8 cellular contexts compared by ENCODE assay signal in the genomic region with DNA sequence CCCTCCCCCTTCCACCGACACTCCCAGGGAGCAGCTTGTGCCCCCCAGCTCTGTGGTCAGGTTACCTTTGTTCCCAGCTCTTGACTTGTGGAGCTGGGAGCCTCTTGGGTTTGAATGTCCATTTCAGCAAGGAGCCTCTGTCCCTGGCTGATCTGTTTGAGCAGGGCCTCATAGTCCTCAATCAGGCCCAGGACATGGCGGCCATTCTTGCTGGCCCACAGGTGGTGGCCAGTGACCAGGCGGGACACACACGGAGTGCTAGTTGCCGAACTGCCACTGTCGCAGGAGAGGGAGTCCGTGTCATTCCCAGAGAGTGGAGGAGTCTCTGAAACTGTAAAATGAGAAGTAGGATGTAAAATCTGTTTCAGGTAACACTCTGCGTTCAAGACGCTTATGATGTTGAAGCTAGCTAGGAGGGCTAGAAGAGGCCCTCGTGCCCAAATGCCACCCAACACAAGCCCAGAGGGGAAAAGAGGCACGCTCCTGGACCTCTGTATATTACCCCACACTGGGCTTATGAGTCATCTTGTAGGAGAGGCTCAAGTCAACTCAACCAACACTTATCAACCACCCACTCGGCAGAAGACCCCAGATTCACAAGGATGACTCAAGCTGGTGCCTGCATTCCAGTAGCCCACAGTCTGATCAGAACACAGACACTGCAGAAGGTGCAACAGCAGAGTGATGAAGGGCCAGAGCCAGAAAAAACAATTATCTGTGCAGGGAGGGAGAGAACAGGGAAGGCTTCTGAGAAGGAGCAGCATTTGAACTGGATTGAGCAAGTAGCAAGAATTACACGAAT.
DNase-seq lines count a peak whose midpoint lies in the region; ATAC-seq and TF ChIP-seq lines count a peak whose summit lies in the region.

No MANE protein-coding gene starts in this region.

- no peaks in the 10 kb centered on the region for H3K27me3 Mint-ChIP-seq in Calu3 (ENCODE audit: unreplicated experiment)

- H3K36me3 ChIP-seq in osteoblast (ENCODE audit: insufficient read depth, low read length), result peaks cover 74% of the 10 kb centered on the region
- H3K36me3 ChIP-seq in prostate gland, result peaks cover 4 to 5% of the 10 kb centered on the region in 2 donors

- H3K4me3 ChIP-seq in cardiac fibroblast (replicated peaks in 1 of 2; ENCODE audit: low read depth in 2 of 2, low read length in 2 of 2), result no peak overlapping the region
- no peak overlapping the region for H3K4me3 ChIP-seq in osteoblast (ENCODE audit: insufficient read depth, low read length)
- no peak overlapping the region for H3K4me3 ChIP-seq in prostate gland

- H2AFZ ChIP-seq in osteoblast (ENCODE audit: low read length), result no peak overlapping the region

- H3K4me1 ChIP-seq in osteoblast (ENCODE audit: insufficient read depth, low read length) (peaks cover 56% of the 10 kb centered on the region), prostate gland (replicated peaks) (no peaks in the 10 kb centered on the region)

- 89% methylated on average over 13 of the region's 13 CpGs for WGBS in prostate gland

- peaks cover 11% of the 10 kb centered on the region for H3K36me3 Mint-ChIP-seq in Calu3 (ENCODE audit: insufficient read depth, unreplicated experiment)

- peak overlapping the region; percentile 75 for H3K27ac ChIP-seq in osteoblast (ENCODE audit: low read depth, low read length)
- no peak overlapping the region for H3K27ac ChIP-seq in prostate gland

- CTCF ChIA-PET in Calu3 (lab: Charles Lee), result no interaction called here

- intact Hi-C loops in Calu3 (cut with micrococcal nuclease; ENCODE audit: unreplicated experiment), result no loop called here
- intact Hi-C loops in head of caudate nucleus (cut with DNase I), result no loop called here
- intact Hi-C loops in prostate gland (cut with DNase I), result no loop called here

- H3K9me3 ChIP-seq in osteoblast (ENCODE audit: low read depth, low read length) (no peaks in the 10 kb centered on the region), prostate gland (no peaks in the 10 kb centered on the region)

- H3K9me3 Mint-ChIP-seq in Calu3 (ENCODE audit: low read depth, unreplicated experiment), result no peaks in the 10 kb centered on the region

- H3K79me2 ChIP-seq in osteoblast (ENCODE audit: insufficient read depth, low read length), result peaks cover 12% of the 10 kb centered on the region

- no peak overlapping the region for H3K4me3 Mint-ChIP-seq in Calu3 (ENCODE audit: low read depth, unreplicated experiment)

- H3K4me2 ChIP-seq in osteoblast (ENCODE audit: insufficient read depth, low read length), result peak overlapping the region; percentile 41

- H4K20me1 ChIP-seq in osteoblast (ENCODE audit: insufficient read depth, low read length), result no peaks in the 10 kb centered on the region

- BruUV-seq in Calu3 (replicated peaks; lab: Mats Ljungman, UMichigan), result no TSS peak

- peak overlapping the region; percentile 62 for H3K27ac Mint-ChIP-seq in Calu3 (ENCODE audit: unreplicated experiment)

- DNase-seq in Calu3 (no peak), NCI-H460 (ENCODE audit: extremely low read depth, low read depth) (peak; percentile 94), cardiac fibroblast (ENCODE audit: low read depth in 2 of 2) (peak; percentile 89 to 96), osteoblast (ENCODE audit: insufficient read length, low spot score, missing footprints) (peak; percentile 91), head of caudate nucleus (no peak), prostate gland (ENCODE audit: low spot score) (no peak)
- DNase-seq in effector CD8-positive, alpha-beta T cell (lab: John Stamatoyannopoulos, UW), result no peak

- TF ChIP-seq CTCF in Calu3 (IDR thresholded peaks at IDR 0.05; ENCODE audit: unreplicated experiment), result no peak
- no peak for TF ChIP-seq CTCF in cardiac fibroblast (IDR thresholded peaks at IDR 0.05; ENCODE audit: low read depth, low read length)
- TF ChIP-seq CTCF in osteoblast (IDR thresholded peaks at IDR 0.05; ENCODE audit: extremely low read depth, low read depth, low read length), result no peak
- no peak for TF ChIP-seq CTCF in prostate gland (IDR thresholded peaks at IDR 0.05)

- H3K4me1 Mint-ChIP-seq in Calu3 (ENCODE audit: low read depth, unreplicated experiment), result peaks cover 10% of the 10 kb centered on the region

- ATAC-seq in GM19397 (IDR thresholded peaks at IDR 0.05; ENCODE audit: unreplicated experiment), result no peak

- TF ChIP-seq POLR2A in prostate gland (IDR thresholded peaks at IDR 0.05), result no peak

- no peaks in the 10 kb centered on the region for H3K27me3 ChIP-seq in osteoblast (ENCODE audit: insufficient read depth, low read length)
- no peaks in the 10 kb centered on the region for H3K27me3 ChIP-seq in prostate gland (replicated peaks; ENCODE audit: insufficient read depth)

Comparison
In these comparisons a context has a peak if more than half of its experiments do, and no peak if none do; other contexts are left out.
1. DNase-seq: peak in NCI-H460 (single experiment), cardiac fibroblast (2 of 2) and osteoblast (single experiment); none in Calu3 (single experiment), head of caudate nucleus (0 of 42), effector CD8-positive, alpha-beta T cell (single experiment) and prostate gland (single experiment).